24 cellular contexts compared by ENCODE assay signal in genomic region chr7:3436112-3436511, GRCh38.
"Had no signal": no experiment of that assay in that cellular context is flagged by ENCODE, and none has a peak within 500 bp of the region (broad histone marks: within the 10 kb centered on the region; RNA-seq: fewer than 3 reads in every experiment).

No MANE protein-coding gene starts in this region.

- H3K9me3 ChIP-seq: esophagus muscularis mucosa, ovary, psoas muscle, right atrium auricular region, stomach, suprapubic skin, tibial nerve had no signal

- DNase-seq: activated CD4-positive, alpha-beta memory T cell treated with anti-CD3 and anti-CD28 coated beads for 36 hours; activated CD4-positive, alpha-beta T cell treated with anti-CD3 and anti-CD28 coated beads for 48 hours; activated effector memory CD4-positive, alpha-beta T cell treated with Interleukin-2 at 50 U/mL for 16 hours; activated naive CD4-positive, alpha-beta T cell treated with anti-CD3 and anti-CD28 coated beads for 36 hours; activated naive CD8-positive, alpha-beta T cell treated with anti-CD3 and anti-CD28 coated beads, Interleukin-2, amount 10 ng/mL, durations not matched to agents 7 days and 5 days; activated T-cell treated with anti-CD3 and anti-CD28 coated beads, Interleukin-2, amount 50 U/mL, for 48 hours; amniotic stem cell; effector memory CD4-positive, alpha-beta T cell; hippocampal formation; left ventricle myocardium superior; midbrain; natural killer cell; ovary; psoas muscle; stimulated activated CD4-positive, alpha-beta T cell treated with anti-CD3 and anti-CD28 coated beads, Interleukin-15, amount 100 ng/mL, for 24 hours; stomach had no signal

- H3K4me1 Mint-ChIP-seq: activated naive CD8-positive, alpha-beta T cell treated with anti-CD3 and anti-CD28 coated beads, Interleukin-2, amount 10 ng/mL, durations not matched to agents 7 days and 5 days; natural killer cell; stimulated activated memory B cell treated with anti-CD40 and anti-IgM and Interleukin-4, amounts not matched to agents 10 μg/mL and 1 μg/mL and 100 μg/mL, for 72 hours had no signal

- H3K36me3 ChIP-seq: cardiac muscle cell, esophagus muscularis mucosa, ovary, right atrium auricular region, stomach, suprapubic skin, tibial nerve had no signal

- H3K4me3 Mint-ChIP-seq: activated CD4-positive, alpha-beta memory T cell treated with anti-CD3 and anti-CD28 coated beads for 36 hours; activated naive CD4-positive, alpha-beta T cell treated with anti-CD3 and anti-CD28 coated beads for 36 hours; activated naive CD8-positive, alpha-beta T cell treated with anti-CD3 and anti-CD28 coated beads, Interleukin-2, amount 10 ng/mL, durations not matched to agents 7 days and 5 days; natural killer cell; stimulated activated memory B cell treated with anti-CD40 and anti-IgM and Interleukin-4, amounts not matched to agents 10 μg/mL and 1 μg/mL and 100 μg/mL, for 72 hours; T-helper 1 cell treated with Interleukin-12 subunit alpha and Interleukin-12 subunit beta and Interleukin-4 antibody, amounts not matched to agents 30 μg/mL and 1 μg/mL, for 36 hours had no signal

- H3K4me3 ChIP-seq: cardiac muscle cell, esophagus muscularis mucosa, ovary, psoas muscle, right atrium auricular region, skin epidermis, stomach, suprapubic skin, tibial nerve had no signal

- H3K36me3 Mint-ChIP-seq: activated CD4-positive, alpha-beta memory T cell treated with anti-CD3 and anti-CD28 coated beads for 36 hours; activated naive CD8-positive, alpha-beta T cell treated with anti-CD3 and anti-CD28 coated beads, Interleukin-2, amount 10 ng/mL, durations not matched to agents 7 days and 5 days; natural killer cell; stimulated activated memory B cell treated with anti-CD40 and anti-IgM and Interleukin-4, amounts not matched to agents 10 μg/mL and 1 μg/mL and 100 μg/mL, for 72 hours had no signal

- H3K4me1 ChIP-seq: psoas muscle, right atrium auricular region, stomach, suprapubic skin had no signal

- H3K27me3 Mint-ChIP-seq: activated CD4-positive, alpha-beta memory T cell treated with anti-CD3 and anti-CD28 coated beads for 36 hours; activated naive CD8-positive, alpha-beta T cell treated with anti-CD3 and anti-CD28 coated beads, Interleukin-2, amount 10 ng/mL, durations not matched to agents 7 days and 5 days; stimulated activated memory B cell treated with anti-CD40 and anti-IgM and Interleukin-4, amounts not matched to agents 10 μg/mL and 1 μg/mL and 100 μg/mL, for 72 hours had no signal

- H3K27me3 ChIP-seq: cardiac muscle cell, esophagus muscularis mucosa, ovary, right atrium auricular region, stomach, suprapubic skin, tibial nerve had no signal

- H3K27ac ChIP-seq: esophagus muscularis mucosa, ovary, psoas muscle, right atrium auricular region, skin epidermis, stomach, suprapubic skin, tibial nerve had no signal

- H3K27ac Mint-ChIP-seq: activated CD4-positive, alpha-beta memory T cell treated with anti-CD3 and anti-CD28 coated beads for 36 hours; activated naive CD4-positive, alpha-beta T cell treated with anti-CD3 and anti-CD28 coated beads for 36 hours; activated naive CD8-positive, alpha-beta T cell treated with anti-CD3 and anti-CD28 coated beads, Interleukin-2, amount 10 ng/mL, durations not matched to agents 7 days and 5 days; natural killer cell; stimulated activated memory B cell treated with anti-CD40 and anti-IgM and Interleukin-4, amounts not matched to agents 10 μg/mL and 1 μg/mL and 100 μg/mL, for 72 hours; T-helper 1 cell treated with Interleukin-12 subunit alpha and Interleukin-12 subunit beta and Interleukin-4 antibody, amounts not matched to agents 30 μg/mL and 1 μg/mL, for 36 hours had no signal

- ATAC-seq: left ventricle myocardium superior; natural killer cell; psoas muscle; stimulated activated memory B cell treated with anti-CD40 and anti-IgM and Interleukin-4, amounts not matched to agents 10 μg/mL and 1 μg/mL and 100 μg/mL, for 72 hours had no signal

- H3K9me3 Mint-ChIP-seq: activated CD4-positive, alpha-beta memory T cell treated with anti-CD3 and anti-CD28 coated beads for 36 hours; activated naive CD4-positive, alpha-beta T cell treated with anti-CD3 and anti-CD28 coated beads for 36 hours; activated naive CD8-positive, alpha-beta T cell treated with anti-CD3 and anti-CD28 coated beads, Interleukin-2, amount 10 ng/mL, durations not matched to agents 7 days and 5 days; natural killer cell; stimulated activated memory B cell treated with anti-CD40 and anti-IgM and Interleukin-4, amounts not matched to agents 10 μg/mL and 1 μg/mL and 100 μg/mL, for 72 hours; T-helper 1 cell treated with Interleukin-12 subunit alpha and Interleukin-12 subunit beta and Interleukin-4 antibody, amounts not matched to agents 30 μg/mL and 1 μg/mL, for 36 hours had no signal
